36 cellular contexts compared by ENCODE assay signal in the genomic region with DNA sequence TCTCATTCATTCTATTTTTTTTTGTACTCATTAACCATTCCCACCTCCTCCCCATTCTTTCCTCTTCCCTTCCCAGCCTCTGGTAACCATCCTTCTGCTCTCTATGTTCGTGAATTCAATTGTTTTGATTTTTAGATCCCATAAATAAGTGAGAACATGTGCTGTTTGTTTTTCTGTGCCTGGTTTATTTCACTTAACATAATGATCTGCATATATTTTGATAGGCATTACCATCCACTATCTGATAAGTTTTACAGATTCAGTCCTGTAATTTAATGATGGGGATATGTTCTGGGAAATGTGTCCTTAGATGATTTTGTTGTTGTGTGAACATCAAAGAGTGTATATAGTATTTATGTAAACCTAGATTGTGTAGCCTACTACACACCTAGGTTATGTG.
DNase-seq lines count a peak whose midpoint lies in the region; ATAC-seq, FAIRE-seq and TF ChIP-seq lines count a peak whose summit lies in the region.
"Had no signal": no experiment of that assay in that cellular context is flagged by ENCODE, and none has a peak within 500 bp of the region (broad histone marks: within the 10 kb centered on the region; RNA-seq: fewer than 3 reads in every experiment).

No MANE protein-coding gene starts in this region.

- H3K9me3 Mint-ChIP-seq in type B pancreatic cell = no peaks in the 10 kb centered on the region
- H3K9me3 Mint-ChIP-seq: CD14-positive monocyte; CD4-positive, alpha-beta T cell; CD8-positive, alpha-beta memory T cell; CD8-positive, alpha-beta T cell had no signal

- ATAC-seq in SK-N-SH treated with all-trans-retinoic acid at 6 μM for 48 hours (no peak), GM21390 (IDR thresholded peaks at IDR 0.05; ENCODE audit: unreplicated experiment) (no peak), pancreas (no peak)
- ATAC-seq: A549; CD8-positive, alpha-beta T cell had no signal

- 3% methylated on average over 1 of the region's 1 CpG for WGBS in SK-N-SH (ENCODE audit: low lambda C conversion rate)
- 77 to 94% methylated on average over 1 of the region's 1 CpG for WGBS in pancreas, 2 donors
- 0% methylated on average over 1 of the region's 1 CpG for WGBS in GM23248 (ENCODE audit: low coverage in 1 of 2, low lambda C conversion rate in 2 of 2, missing lambda C conversion rate in 2 of 2), 2 experiments

- no peak; the same call in 1 of the 2 replicates for TF ChIP-seq RAD21 in SK-N-SH (IDR thresholded peaks at IDR 0.05; ENCODE audit: low read length)
- no peak for TF ChIP-seq RAD21 in neural cell (conservative IDR thresholded peaks at IDR 0.05)

- H3K4me1 ChIP-seq in SK-N-SH (ENCODE audit: control insufficient read depth in 1 of 2, insufficient read depth in 2 of 2, low read depth in 1 of 2, low read length in 1 of 2) (no peaks in the 10 kb centered on the region; a peak in 1 of 4 replicates), pancreas (no peaks in the 10 kb centered on the region), GM23248 (ENCODE audit: insufficient read depth) (no peaks in the 10 kb centered on the region)
- H3K4me1 ChIP-seq: A549, BE2C, BLaER1, Caco-2 had no signal

- H3K27me3 ChIP-seq in SK-N-SH (ENCODE audit: insufficient read depth) = no peaks in the 10 kb centered on the region
- no peaks in the 10 kb centered on the region for H3K27me3 ChIP-seq in neural cell (ENCODE audit: insufficient read depth, low read depth, low read length)
- H3K27me3 ChIP-seq in pancreas = no peaks in the 10 kb centered on the region
- H3K27me3 ChIP-seq in GM23248 (replicated peaks; ENCODE audit: insufficient read depth) = no peaks in the 10 kb centered on the region
- H3K27me3 ChIP-seq: BE2C; BLaER1; BLaER1 treated with 17β-estradiol and CSF1 and Interleukin-3, amounts not matched to agents 10 nM and 100 nM had no signal

- H3K9me3 ChIP-seq in SK-N-SH = no peaks in the 10 kb centered on the region
- H3K9me3 ChIP-seq in neural cell (ENCODE audit: low read length) = no peaks in the 10 kb centered on the region
- no peaks in the 10 kb centered on the region for H3K9me3 ChIP-seq in pancreas
- H3K9me3 ChIP-seq in GM23248 (ENCODE audit: low read depth) = no peaks in the 10 kb centered on the region
- H3K9me3 ChIP-seq: A549; BE2C; BLaER1; BLaER1 treated with 17β-estradiol and CSF1 and Interleukin-3, amounts not matched to agents 10 nM and 100 nM; Caco-2 had no signal

- H3K36me3 ChIP-seq in SK-N-SH (replicated peaks in 1 of 2; ENCODE audit: control insufficient read depth in 1 of 2, insufficient read depth in 2 of 2, low read length in 1 of 2) = no peaks in the 10 kb centered on the region
- H3K36me3 ChIP-seq in neural cell (ENCODE audit: insufficient read depth, low read length) = no peaks in the 10 kb centered on the region
- H3K36me3 ChIP-seq in pancreas = no peaks in the 10 kb centered on the region
- H3K36me3 ChIP-seq in GM23248 (ENCODE audit: low read depth) = no peaks in the 10 kb centered on the region
- H3K36me3 ChIP-seq: BE2C; BLaER1; BLaER1 treated with 17β-estradiol and CSF1 and Interleukin-3, amounts not matched to agents 10 nM and 100 nM had no signal

- intact Hi-C loops in pancreas (cut with DNase I) = no loop called here

- in situ Hi-C loops in GM23248 (cut with MboI) = no loop called here

- H2AFZ ChIP-seq in SK-N-SH (ENCODE audit: low read depth) (no peak overlapping the region), neural cell (ENCODE audit: low read depth, low read length) (no peak overlapping the region), GM23248 (no peak overlapping the region)

- H3K4me3 ChIP-seq in SK-N-SH (ENCODE audit: low read depth in 2 of 2, low read length in 1 of 2) = no peak overlapping the region
- H3K4me3 ChIP-seq in neural cell (ENCODE audit: low read length) = no peak overlapping the region
- no peak overlapping the region for H3K4me3 ChIP-seq in pancreas
- H3K4me3 ChIP-seq in GM23248 = no peak overlapping the region
- H3K4me3 ChIP-seq: A549; BLaER1; BLaER1 treated with 17β-estradiol and CSF1 and Interleukin-3, amounts not matched to agents 10 nM and 100 nM had no signal

- no peaks in the 10 kb centered on the region for H3K36me3 Mint-ChIP-seq in type B pancreatic cell
- H3K36me3 Mint-ChIP-seq: CD14-positive monocyte; CD4-positive, alpha-beta memory T cell; CD4-positive, CD25-positive, alpha-beta regulatory T cell; CD8-positive, alpha-beta memory T cell; CD8-positive, alpha-beta T cell had no signal

- FAIRE-seq in pancreas (lab: Jason Lieb, UNC) = no peak
- FAIRE-seq: A549, D721Med had no signal

- H3K4me2 ChIP-seq in SK-N-SH = no peak overlapping the region
- peak overlapping the region; percentile 7 for H3K4me2 ChIP-seq in neural cell (ENCODE audit: low read length)
- no peak overlapping the region for H3K4me2 ChIP-seq in GM23248 (ENCODE audit: unreplicated experiment)
- H3K4me2 ChIP-seq: A549; BLaER1; BLaER1 treated with 17β-estradiol and CSF1 and Interleukin-3, amounts not matched to agents 10 nM and 100 nM had no signal

- H3K4me1 Mint-ChIP-seq in type B pancreatic cell (ENCODE audit: unreplicated experiment) = no peaks in the 10 kb centered on the region
- H3K4me1 Mint-ChIP-seq: B cell; CD14-positive monocyte; CD4-positive, alpha-beta memory T cell; CD4-positive, CD25-positive, alpha-beta regulatory T cell; CD8-positive, alpha-beta memory T cell had no signal

- H3K27ac Mint-ChIP-seq in type B pancreatic cell = no peak overlapping the region
- H3K27ac Mint-ChIP-seq: B cell; CD14-positive monocyte; CD4-positive, alpha-beta T cell; CD4-positive, CD25-positive, alpha-beta regulatory T cell; CD8-positive, alpha-beta memory T cell; CD8-positive, alpha-beta T cell had no signal

- TF ChIP-seq CTCF in SK-N-SH (IDR thresholded peaks at IDR 0.05) = no peak
- no peak for TF ChIP-seq CTCF in neural cell (IDR thresholded peaks at IDR 0.05; ENCODE audit: poor library complexity, severe bottlenecking)
- no peak for TF ChIP-seq CTCF in pancreas (IDR thresholded peaks at IDR 0.05)
- TF ChIP-seq CTCF in type B pancreatic cell (conservative IDR thresholded peaks at IDR 0.05) = no peak

- H3K9ac ChIP-seq in SK-N-SH (no peak overlapping the region), neural cell (ENCODE audit: low read length) (peak overlapping the region; percentile 47), GM23248 (no peak overlapping the region)
- H3K9ac ChIP-seq: BLaER1; BLaER1 treated with 17β-estradiol and CSF1 and Interleukin-3, amounts not matched to agents 10 nM and 100 nM had no signal

- no peaks in the 10 kb centered on the region for H4K20me1 ChIP-seq in SK-N-SH (ENCODE audit: insufficient read depth)
- no peaks in the 10 kb centered on the region for H4K20me1 ChIP-seq in neural cell (ENCODE audit: insufficient read depth)
- no peaks in the 10 kb centered on the region for H4K20me1 ChIP-seq in GM23248 (ENCODE audit: insufficient read depth)
- H4K20me1 ChIP-seq: BLaER1; BLaER1 treated with 17β-estradiol and CSF1 and Interleukin-3, amounts not matched to agents 10 nM and 100 nM had no signal

- CTCF ChIA-PET in SK-N-SH (lab: Yijun Ruan, JAX) = no interaction called here

- H3K9me2 ChIP-seq in SK-N-SH = no peaks in the 10 kb centered on the region
- H3K9me2 ChIP-seq in neural cell (ENCODE audit: insufficient read depth, low read length) = no peaks in the 10 kb centered on the region
- H3K9me2 ChIP-seq in GM23248 (ENCODE audit: insufficient read depth) = no peaks in the 10 kb centered on the region

- POLR2A ChIA-PET in SK-N-SH (lab: Yijun Ruan, JAX) = no interaction called here

- peak; percentile 46 for DNase-seq in SK-N-DZ (ENCODE audit: low spot score)
- DNase-seq in SK-N-SH = no peak
- DNase-seq in pancreas = no peak
- no peak for DNase-seq in GM23248
- no peak for DNase-seq in type B pancreatic cell (ENCODE audit: extremely low spot score, unreplicated experiment)
- DNase-seq: 8988T; ACHN; AML-193; BE2C; C1 segment of cervical spinal cord; Caco-2; Calu3; CD4-positive, alpha-beta memory T cell; CD4-positive, alpha-beta T cell; CD4-positive, CD25-positive, alpha-beta regulatory T cell; CD8-positive, alpha-beta memory T cell; CD8-positive, alpha-beta T cell; COR-L47; DMS 273 treated with DMSO at 0.1 percent for 48 hours; DMS153; DMS53; DMS79; DMS79 treated with DMSO at 0.1 percent for 48 hours; DND-41; EL had no signal

- no peaks in the 10 kb centered on the region for H3F3A ChIP-seq in SK-N-SH (replicated peaks; ENCODE audit: insufficient read depth)
- H3F3A ChIP-seq in neural cell (ENCODE audit: insufficient read depth, low read length, poor library complexity, severe bottlenecking) = no peaks in the 10 kb centered on the region
- no peaks in the 10 kb centered on the region for H3F3A ChIP-seq in GM23248 (ENCODE audit: insufficient read depth)

- no peak overlapping the region for H3K27ac ChIP-seq in SK-N-SH (ENCODE audit: low read depth in 2 of 2, low read length in 1 of 2)
- H3K27ac ChIP-seq in neural cell (ENCODE audit: low read length) = peak overlapping the region; percentile 73
- no peak overlapping the region for H3K27ac ChIP-seq in pancreas
- no peak overlapping the region for H3K27ac ChIP-seq in GM23248
- H3K27ac ChIP-seq: 22Rv1; A549; BLaER1; BLaER1 treated with 17β-estradiol and CSF1 and Interleukin-3, amounts not matched to agents 10 nM and 100 nM; C4-2B had no signal

- no peak overlapping the region for H3K4me3 Mint-ChIP-seq in type B pancreatic cell
- H3K4me3 Mint-ChIP-seq: B cell; CD14-positive monocyte; CD4-positive, alpha-beta memory T cell; CD4-positive, alpha-beta T cell; CD4-positive, CD25-positive, alpha-beta regulatory T cell; CD8-positive, alpha-beta memory T cell; CD8-positive, alpha-beta T cell had no signal

- TF ChIP-seq EP300 in SK-N-SH (IDR thresholded peaks at IDR 0.05; ENCODE audit: borderline replicate concordance in 1 of 2, low read depth in 1 of 2, low read length in 1 of 2) (peak in 1 of 2 experiments; percentile 75; a peak in 2 of 4 replicates), neural cell (conservative IDR thresholded peaks at IDR 0.05; ENCODE audit: poor library complexity, severe bottlenecking) (no peak)

- no peaks in the 10 kb centered on the region for H3K27me3 Mint-ChIP-seq in type B pancreatic cell

- H3K79me2 ChIP-seq in SK-N-SH (ENCODE audit: insufficient read depth) = no peaks in the 10 kb centered on the region
- H3K79me2 ChIP-seq in neural cell (replicated peaks; ENCODE audit: insufficient read depth, low read length) = no peaks in the 10 kb centered on the region
- no peaks in the 10 kb centered on the region for H3K79me2 ChIP-seq in GM23248 (ENCODE audit: insufficient read depth)

TF ChIP-seq in SK-N-SH, 30 proteins besides CTCF, POLR2A, EP300 and RAD21 (continues in another document):
- TF ChIP-seq TCF12 (IDR thresholded peaks at IDR 0.05) = no peak
- TF ChIP-seq FOXJ3 (CRISPR knock-in tag; IDR thresholded peaks at IDR 0.05) = 0 out of 2 replicates have a peak, but pooled peaks have one; percentile 21
- TF ChIP-seq GATA2 (CRISPR knock-in tag; IDR thresholded peaks at IDR 0.05) = peak; percentile 88

TF ChIP-seq in neural cell, 6 proteins besides CTCF, POLR2A, EP300 and RAD21 (continues in another document):
- TF ChIP-seq EZH2 (IDR thresholded peaks at IDR 0.05; ENCODE audit: borderline replicate concordance, insufficient read depth, low read length, poor library complexity, severe bottlenecking) = no peak
